8 cellular contexts compared by ENCODE assay signal in the genomic region with DNA sequence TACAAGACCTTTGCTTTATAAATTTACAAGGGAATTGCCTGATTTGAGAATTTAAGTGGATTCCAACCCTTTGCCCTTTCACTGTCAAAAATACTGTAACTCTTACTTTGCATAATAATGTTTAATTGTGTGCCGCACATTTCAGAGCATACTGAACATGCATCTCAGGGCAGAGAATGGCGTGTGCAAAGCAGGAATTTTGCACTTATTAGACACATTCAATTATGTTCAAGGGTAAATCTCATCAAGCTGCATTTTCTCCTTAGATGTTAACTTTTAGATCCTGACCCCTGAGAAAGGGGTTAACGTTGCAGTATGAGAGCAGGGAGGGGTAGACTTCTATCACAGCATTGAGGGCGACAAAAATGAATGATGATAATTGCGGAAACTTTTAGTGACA.
"Had no signal": no experiment of that assay in that cellular context is flagged by ENCODE, and none has a peak within 500 bp of the region (broad histone marks: within the 10 kb centered on the region; RNA-seq: fewer than 3 reads in every experiment).

No MANE protein-coding gene starts in this region.

- FAIRE-seq: G401.6, GM12878, GM12891, GM12892, GM18507, GM19239 had no signal

- H3K4me3 ChIP-seq: GM12878 had no signal

- ATAC-seq: GM12878 had no signal

- DNase-seq: GDM1, GF-D8 had no signal
